13 cellular contexts compared by ENCODE assay signal in the genomic region with DNA sequence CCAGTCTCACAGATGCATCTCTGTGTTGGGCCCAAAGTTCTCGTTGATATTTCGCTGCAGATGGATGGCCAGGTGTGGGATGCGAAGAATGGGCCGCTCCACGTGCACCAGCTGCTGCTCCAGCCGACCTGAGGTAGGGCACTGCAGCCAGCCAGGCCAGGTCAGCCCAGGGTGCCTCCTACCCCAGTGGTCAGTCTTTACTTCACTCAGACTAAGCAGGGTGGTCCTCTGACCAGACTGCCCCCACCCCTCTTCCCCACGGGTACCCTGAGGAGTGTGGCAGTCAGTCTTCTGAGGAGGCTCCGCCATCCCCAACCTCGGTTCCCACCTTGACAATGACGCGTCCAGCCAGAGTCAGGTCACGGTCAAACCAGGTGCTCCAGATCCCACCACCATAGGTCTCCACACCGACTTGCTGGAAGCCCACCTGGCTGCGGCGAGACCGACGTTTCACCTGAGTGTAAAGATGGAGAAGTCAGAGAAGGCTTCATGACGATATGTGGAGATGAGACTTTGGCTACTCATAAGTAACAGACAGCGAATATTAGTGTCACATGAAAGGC. TPM values are rescaled to one million over a fixed set of nuclear protein-coding genes. Genes with fewer than 3 reads are reported as not detected.
DNase-seq lines count a peak whose midpoint lies in the region; ATAC-seq, FAIRE-seq and TF ChIP-seq lines count a peak whose summit lies in the region.
"Had no signal": no experiment of that assay in that cellular context is flagged by ENCODE, and none has a peak within 500 bp of the region (broad histone marks: within the 10 kb centered on the region; RNA-seq: fewer than 3 reads in every experiment).

No MANE protein-coding gene starts in this region.

- DNase-seq in A673 (ENCODE audit: low spot score) (no peak), lower lobe of right lung (no peak), DMS53 (lab: John Stamatoyannopoulos, UW) (no peak), EL (no peak), GM19239 (ENCODE audit: insufficient read length, low spot score) (no peak)
- DNase-seq in CD8-positive, alpha-beta memory T cell: no peak
- DNase-seq in activated T-helper 1 cell treated with anti-CD3 and anti-CD28 coated beads, Interleukin-12 subunit alpha, Interleukin-12 subunit beta, Interleukin-2, Interleukin-4 antibody, amounts not matched to agents 30 ng/mL and 10 ng/mL and 1 ng/mL, durations not matched to agents 14 hours and 24 hours and 36 hours (ENCODE audit: low spot score): no peak
- DNase-seq: cerebellar nuclear complex, Kasumi-1, NCI-H2171 treated with DMSO at 0.1 percent for 48 hours had no signal

- H3K9me3 ChIP-seq in A673 (ENCODE audit: low read depth, low read length, poor library complexity, severe bottlenecking): no peaks in the 10 kb centered on the region
- H3K9me3 ChIP-seq in CD8-positive, alpha-beta memory T cell (ENCODE audit: low read length): no peaks in the 10 kb centered on the region
- no peaks in the 10 kb centered on the region for H3K9me3 ChIP-seq in lower lobe of right lung
- no peaks in the 10 kb centered on the region for H3K9me3 ChIP-seq in gastroesophageal sphincter

- peaks cover 20 to 36% (median 28%) of the 10 kb centered on the region in 3 donors for H3K4me1 Mint-ChIP-seq in CD8-positive, alpha-beta memory T cell
- H3K4me1 Mint-ChIP-seq in activated T-helper 1 cell treated with anti-CD3 and anti-CD28 coated beads, Interleukin-12 subunit alpha, Interleukin-12 subunit beta, Interleukin-2, Interleukin-4 antibody, amounts not matched to agents 30 ng/mL and 10 ng/mL and 1 ng/mL, durations not matched to agents 14 hours and 24 hours and 36 hours (ENCODE audit: low read depth): peaks cover 6% of the 10 kb centered on the region

- peak overlapping the region; percentile 62 for H3K4me3 ChIP-seq in A673 (ENCODE audit: low read depth, low read length, poor library complexity, severe bottlenecking)
- H3K4me3 ChIP-seq in CD8-positive, alpha-beta memory T cell (ENCODE audit: low read length): peak overlapping the region; percentile 68
- H3K4me3 ChIP-seq in lower lobe of right lung: peak overlapping the region; percentile 89
- peak overlapping the region in 1 of 2 donors; percentile 83 for H3K4me3 ChIP-seq in gastroesophageal sphincter

- no peaks in the 10 kb centered on the region for H3K27me3 ChIP-seq in A673 (replicated peaks; ENCODE audit: insufficient read depth, low read depth, low read length, poor library complexity)
- no peaks in the 10 kb centered on the region for H3K27me3 ChIP-seq in CD8-positive, alpha-beta memory T cell (ENCODE audit: insufficient read depth, low read length, poor library complexity, severe bottlenecking)
- no peaks in the 10 kb centered on the region for H3K27me3 ChIP-seq in lower lobe of right lung (ENCODE audit: low read depth)
- H3K27me3 ChIP-seq in gastroesophageal sphincter: no peaks in the 10 kb centered on the region

- POLR2A ChIA-PET in A673 (lab: Charles Lee; ENCODE audit: low non-redundant PET): no interaction called here
- POLR2A ChIA-PET in CD8-positive, alpha-beta memory T cell (lab: Charles Lee): no interaction called here

- BruUV-seq in A673 (replicated peaks; lab: Mats Ljungman, UMichigan): TSS peak; percentile 27

- FAIRE-seq in GM19239 (lab: Jason Lieb, UNC): no peak
- FAIRE-seq: islet of Langerhans, RCC 7860 had no signal

- no peaks in the 10 kb centered on the region for H3K4me1 ChIP-seq in A673 (ENCODE audit: insufficient read depth, low read length, poor library complexity, severe bottlenecking)
- H3K4me1 ChIP-seq in CD8-positive, alpha-beta memory T cell (ENCODE audit: insufficient read depth, low read length): peaks cover 21% of the 10 kb centered on the region
- peaks cover 32% of the 10 kb centered on the region for H3K4me1 ChIP-seq in lower lobe of right lung
- H3K4me1 ChIP-seq in gastroesophageal sphincter: peaks cover 0 to 37% (median 19%) of the 10 kb centered on the region in 3 donors

- H3K27ac ChIP-seq in A673 (ENCODE audit: low read depth, low read length, poor library complexity, severe bottlenecking) (no peak overlapping the region), lower lobe of right lung (no peak overlapping the region), gastroesophageal sphincter (peak overlapping the region in 1 of 4 donors; percentile 94)
- no peak overlapping the region for H3K27ac ChIP-seq in CD8-positive, alpha-beta memory T cell (ENCODE audit: low read depth, low read length)

- CTCF ChIA-PET in A673 (lab: Charles Lee): no interaction called here
- CTCF ChIA-PET in CD8-positive, alpha-beta memory T cell (lab: Charles Lee): interaction anchor here (1.3 kb wide), 1 partner anchor 91 kb away, joined by 3 read pairs; no protein-coding TSS in a partner anchor

- TF ChIP-seq POLR2A in gastroesophageal sphincter (IDR thresholded peaks at IDR 0.05): no peak

- H3K9me3 Mint-ChIP-seq in CD8-positive, alpha-beta memory T cell: no peaks in the 10 kb centered on the region
- no peaks in the 10 kb centered on the region for H3K9me3 Mint-ChIP-seq in activated T-helper 1 cell treated with anti-CD3 and anti-CD28 coated beads, Interleukin-12 subunit alpha, Interleukin-12 subunit beta, Interleukin-2, Interleukin-4 antibody, amounts not matched to agents 30 ng/mL and 10 ng/mL and 1 ng/mL, durations not matched to agents 14 hours and 24 hours and 36 hours

- ATAC-seq in lower lobe of right lung: no peak
- ATAC-seq in gastroesophageal sphincter: no peak

- TF ChIP-seq CTCF in A673 (conservative IDR thresholded peaks at IDR 0.05; ENCODE audit: low read depth, low read length) (no peak), lower lobe of right lung (IDR thresholded peaks at IDR 0.05) (no peak), gastroesophageal sphincter (IDR thresholded peaks at IDR 0.05) (no peak)

- H3K4me3 Mint-ChIP-seq in CD8-positive, alpha-beta memory T cell: peak overlapping the region; percentile 87 to 98 (median 95)
- peak overlapping the region; percentile 97 for H3K4me3 Mint-ChIP-seq in activated T-helper 1 cell treated with anti-CD3 and anti-CD28 coated beads, Interleukin-12 subunit alpha, Interleukin-12 subunit beta, Interleukin-2, Interleukin-4 antibody, amounts not matched to agents 30 ng/mL and 10 ng/mL and 1 ng/mL, durations not matched to agents 14 hours and 24 hours and 36 hours

- WGBS in gastroesophageal sphincter (ENCODE audit: low coverage in 1 of 2), 2 donors: 83 to 92% methylated on average over 1 to 7 of the region's 19 CpGs

- peaks cover 5 to 64% (median 6%) of the 10 kb centered on the region in 3 donors for H3K36me3 Mint-ChIP-seq in CD8-positive, alpha-beta memory T cell
- H3K36me3 Mint-ChIP-seq in activated T-helper 1 cell treated with anti-CD3 and anti-CD28 coated beads, Interleukin-12 subunit alpha, Interleukin-12 subunit beta, Interleukin-2, Interleukin-4 antibody, amounts not matched to agents 30 ng/mL and 10 ng/mL and 1 ng/mL, durations not matched to agents 14 hours and 24 hours and 36 hours (ENCODE audit: low read depth): peaks cover 24% of the 10 kb centered on the region

- H3K36me3 ChIP-seq in A673 (ENCODE audit: insufficient read depth, low read length, poor library complexity, severe bottlenecking) (peaks cover 13% of the 10 kb centered on the region), lower lobe of right lung (peaks cover 57% of the 10 kb centered on the region), gastroesophageal sphincter (peaks cover 0 to 55% of the 10 kb centered on the region in 2 donors)
- peaks cover 41% of the 10 kb centered on the region for H3K36me3 ChIP-seq in CD8-positive, alpha-beta memory T cell (ENCODE audit: insufficient read depth, low read length)

- no peaks in the 10 kb centered on the region for H3K27me3 Mint-ChIP-seq in CD8-positive, alpha-beta memory T cell
- H3K27me3 Mint-ChIP-seq in activated T-helper 1 cell treated with anti-CD3 and anti-CD28 coated beads, Interleukin-12 subunit alpha, Interleukin-12 subunit beta, Interleukin-2, Interleukin-4 antibody, amounts not matched to agents 30 ng/mL and 10 ng/mL and 1 ng/mL, durations not matched to agents 14 hours and 24 hours and 36 hours (ENCODE audit: insufficient read depth): peaks cover 12% of the 10 kb centered on the region

- no peak for TF ChIP-seq EP300 in gastroesophageal sphincter (IDR thresholded peaks at IDR 0.05)

- H3K27ac Mint-ChIP-seq in CD8-positive, alpha-beta memory T cell: peak overlapping the region in 4 of 8 donors; percentile 50 to 98 (median 74)
- H3K27ac Mint-ChIP-seq in activated T-helper 1 cell treated with anti-CD3 and anti-CD28 coated beads, Interleukin-12 subunit alpha, Interleukin-12 subunit beta, Interleukin-2, Interleukin-4 antibody, amounts not matched to agents 30 ng/mL and 10 ng/mL and 1 ng/mL, durations not matched to agents 14 hours and 24 hours and 36 hours: no peak overlapping the region

- intact Hi-C loops in A673 (cut with micrococcal nuclease; ENCODE audit: unreplicated experiment): no loop called here
- intact Hi-C loops in activated T-helper 1 cell treated with anti-CD3 and anti-CD28 coated beads, Interleukin-12 subunit alpha, Interleukin-12 subunit beta, Interleukin-2, Interleukin-4 antibody, amounts not matched to agents 30 ng/mL and 10 ng/mL and 1 ng/mL, durations not matched to agents 14 hours and 24 hours and 36 hours (cut with micrococcal nuclease): loop anchor here (5.0 kb wide), 3 partner anchors 714 to 1169 kb away; a partner anchor contains a TSS
- intact Hi-C loops in lower lobe of right lung (cut with DNase I): no loop called here

RNA-seq across cellular contexts. Expression of a gene that starts 1.7 kb away (rescaled TPM):
- total RNA-seq in A673 (2021) (69.2 and 83.0 TPM in 2 replicates), lower lobe of right lung (79.5 TPM), gastroesophageal sphincter (10 to 100 TPM; 37.8 to 76.9 (median 59.2) TPM)
- 100 to 1,000 TPM; 112 to 116 TPM for total RNA-seq in CD8-positive, alpha-beta memory T cell
- polyA plus RNA-seq in CD8-positive, alpha-beta memory T cell: 69.1 TPM
- total RNA-seq in activated T-helper 1 cell treated with anti-CD3 and anti-CD28 coated beads, Interleukin-12 subunit alpha, Interleukin-12 subunit beta, Interleukin-2, Interleukin-4 antibody, amounts not matched to agents 30 ng/mL and 10 ng/mL and 1 ng/mL, durations not matched to agents 14 hours and 24 hours and 36 hours: 124 and 128 TPM in 2 replicates

RNA-seq across cellular contexts. Expression of a gene that starts 32.1 kb away (rescaled TPM):
- not detected in 2 replicates for total RNA-seq in A673 (2021)
- not detected for total RNA-seq in CD8-positive, alpha-beta memory T cell
- not detected for polyA plus RNA-seq in CD8-positive, alpha-beta memory T cell
- not detected in 2 replicates for total RNA-seq in activated T-helper 1 cell treated with anti-CD3 and anti-CD28 coated beads, Interleukin-12 subunit alpha, Interleukin-12 subunit beta, Interleukin-2, Interleukin-4 antibody, amounts not matched to agents 30 ng/mL and 10 ng/mL and 1 ng/mL, durations not matched to agents 14 hours and 24 hours and 36 hours
- total RNA-seq in lower lobe of right lung: 64.5 TPM
- over 10,000 TPM; 10,852 to 31,720 (median 15,007) TPM for total RNA-seq in gastroesophageal sphincter

RNA-seq across cellular contexts. Expression of a gene that starts 48.6 kb away (rescaled TPM):
- 8.4 and 15.7 TPM in 2 replicates for total RNA-seq in A673 (2021)
- 1 to 10 TPM in 1 of 2 experiments, under 1 TPM in 1; 0.94 to 1.0 TPM for total RNA-seq in CD8-positive, alpha-beta memory T cell
- 0.48 TPM for polyA plus RNA-seq in CD8-positive, alpha-beta memory T cell
- 0.13 TPM in 1 of 2 replicates, not detected in the other for total RNA-seq in activated T-helper 1 cell treated with anti-CD3 and anti-CD28 coated beads, Interleukin-12 subunit alpha, Interleukin-12 subunit beta, Interleukin-2, Interleukin-4 antibody, amounts not matched to agents 30 ng/mL and 10 ng/mL and 1 ng/mL, durations not matched to agents 14 hours and 24 hours and 36 hours
- total RNA-seq in lower lobe of right lung: 6.5 TPM
- total RNA-seq in gastroesophageal sphincter: 100 to 1,000 TPM in 3 of 4 donors, 10 to 100 TPM in 1; 90.2 to 307 (median 214) TPM

RNA-seq across cellular contexts. Expression of a gene that starts 53.5 kb away (rescaled TPM):
- total RNA-seq in A673 (2021): not detected in 2 replicates
- total RNA-seq in CD8-positive, alpha-beta memory T cell: not detected
- not detected for polyA plus RNA-seq in CD8-positive, alpha-beta memory T cell
- total RNA-seq in activated T-helper 1 cell treated with anti-CD3 and anti-CD28 coated beads, Interleukin-12 subunit alpha, Interleukin-12 subunit beta, Interleukin-2, Interleukin-4 antibody, amounts not matched to agents 30 ng/mL and 10 ng/mL and 1 ng/mL, durations not matched to agents 14 hours and 24 hours and 36 hours: not detected in 2 replicates
- not detected for total RNA-seq in lower lobe of right lung
- not detected for total RNA-seq in gastroesophageal sphincter

Comparison
In these comparisons a context has a peak if more than half of its experiments do, and no peak if none do; other contexts are left out.
1. RNA of a gene that starts 32.1 kb away (total RNA-seq): 10,852 to 31,720 TPM in gastroesophageal sphincter; 64.5 TPM in lower lobe of right lung (single experiment), not detected in A673, not detected in CD8-positive, alpha-beta memory T cell and not detected in activated T-helper 1 cell treated with anti-CD3 and anti-CD28 coated beads, Interleukin-12 subunit alpha, Interleukin-12 subunit beta, Interleukin-2, Interleukin-4 antibody, amounts not matched to agents 30 ng/mL and 10 ng/mL and 1 ng/mL, durations not matched to agents 14 hours and 24 hours and 36 hours; every median in the first group is over 100 times any median in the second.